In the genomic region with DNA sequence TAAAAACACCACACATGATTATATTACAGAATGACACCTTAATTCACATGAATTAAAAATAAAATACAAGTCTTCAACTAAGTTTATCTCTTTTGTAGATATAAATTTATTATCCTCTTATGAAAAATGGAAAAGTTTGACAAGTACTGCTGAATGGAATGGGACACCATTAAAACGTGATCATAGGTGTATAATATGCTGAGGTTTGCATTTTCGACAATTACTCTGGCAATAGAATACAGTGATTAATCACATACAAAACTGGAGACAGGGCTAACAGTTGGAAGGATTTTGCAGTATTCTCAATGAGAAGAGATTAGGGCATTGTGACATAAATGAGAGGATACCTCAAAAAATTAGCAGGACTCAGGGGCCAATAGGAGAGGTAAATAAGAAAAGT, we compare ENCODE assay signal across 3 cellular contexts.
TF ChIP-seq lines count a peak whose summit lies in the region.

No MANE protein-coding gene starts in this region.

TF ChIP-seq in A549, 52 proteins besides CTCF, POLR2A, EP300 and RAD21:
- TF ChIP-seq NPAS2 (CRISPR knock-in tag; IDR thresholded peaks at IDR 0.05; ENCODE audit: borderline replicate concordance) (no peak), MAFK (IDR thresholded peaks at IDR 0.05; ENCODE audit: partially characterized antibody) (peak; percentile 89)

TF ChIP-seq in IMR-90, 13 proteins besides CTCF, POLR2A, EP300 and RAD21:
- peak; percentile 97 for TF ChIP-seq MAFK (IDR thresholded peaks at IDR 0.05; ENCODE audit: low read depth, low read length)
- no peak for TF ChIP-seq RCOR1 (IDR thresholded peaks at IDR 0.05; ENCODE audit: insufficient replicate concordance, low read length)

TF ChIP-seq in H1, 55 proteins besides CTCF, POLR2A, EP300 and RAD21:
- TF ChIP-seq MAFK (IDR thresholded peaks at IDR 0.05; ENCODE audit: low read depth, low read length): peak; percentile 78; the same call in 1 of the 2 replicates
- TF ChIP-seq HDAC6 (IDR thresholded peaks at IDR 0.05; ENCODE audit: low read depth, low read length): no peak
